Comparison of ENCODE assay signal across 13 cellular contexts in genomic region chr17:17073006-17073626, GRCh38. TPM values are rescaled to one million over a fixed set of nuclear protein-coding genes. Genes with fewer than 3 reads are reported as not detected.
DNase-seq lines count a peak whose midpoint lies in the region; ATAC-seq, FAIRE-seq and TF ChIP-seq lines count a peak whose summit lies in the region.
"Had no signal": no experiment of that assay in that cellular context is flagged by ENCODE, and none has a peak within 500 bp of the region (broad histone marks: within the 10 kb centered on the region; RNA-seq: fewer than 3 reads in every experiment).

No MANE protein-coding gene starts in this region.

- WGBS in A549 (ENCODE audit: missing lambda C conversion rate) = 90% methylated on average over 13 of the region's 14 CpGs

- H3K36me3 ChIP-seq in KOPT-K1 (ENCODE audit: insufficient read depth, low read length) = peaks cover 30% of the 10 kb centered on the region

- no peak for DNase-seq in A549 (ENCODE audit: low read depth in 1 of 2, low spot score in 1 of 2)
- no peak for DNase-seq in endothelial cell (ENCODE audit: low spot score)
- DNase-seq in nephron progenitor cell = no peak
- DNase-seq in GM19238 (ENCODE audit: insufficient read length, low spot score) = no peak
- no peak for DNase-seq in NCI-H2227 treated with DMSO at 0.1 percent for 48 hours (lab: John Stamatoyannopoulos, UW)
- no peak for DNase-seq in midbrain (lab: John Stamatoyannopoulos, UW)
- DNase-seq in 8988T = no peak
- DNase-seq: DMS 273 treated with DMSO at 0.1 percent for 48 hours; NCI-H2029; stimulated activated naive CD4-positive, alpha-beta T cell; T-helper 1 cell had no signal

- H3K4me1 Mint-ChIP-seq in endothelial cell (ENCODE audit: unreplicated experiment) (peaks cover 53% of the 10 kb centered on the region), nephron progenitor cell (peaks cover 66% of the 10 kb centered on the region)

- H3K4me1 ChIP-seq in A549 = peaks cover 89% of the 10 kb centered on the region

- CTCF ChIA-PET in A549 (lab: Yijun Ruan, JAX) = interaction anchor here (0.6 to 1.5 kb wide), 6 partner anchors 20 to 687 kb away, joined by 3 to 6 read pairs (median 3); no protein-coding TSS in a partner anchor

- H3K27ac Mint-ChIP-seq in endothelial cell (ENCODE audit: unreplicated experiment) (no peak overlapping the region), nephron progenitor cell (peak overlapping the region; percentile 38)

- peak overlapping the region; percentile 22 for H3K4me3 Mint-ChIP-seq in endothelial cell (ENCODE audit: unreplicated experiment)
- H3K4me3 Mint-ChIP-seq in nephron progenitor cell = no peak overlapping the region

- TF ChIP-seq CTCF in A549 (IDR thresholded peaks at IDR 0.05) (no peak), endothelial cell (IDR thresholded peaks at IDR 0.05; ENCODE audit: unreplicated experiment) (no peak), nephron progenitor cell (IDR thresholded peaks at IDR 0.05) (no peak)

- POLR2A ChIA-PET in A549 (lab: Yijun Ruan, JAX) = no interaction called here

- no peaks in the 10 kb centered on the region for H3K9me3 ChIP-seq in A549
- H3K9me3 ChIP-seq in KOPT-K1 (ENCODE audit: insufficient read depth, low read length, poor library complexity, severe bottlenecking) = no peaks in the 10 kb centered on the region

- no peak for FAIRE-seq in A549 (lab: Jason Lieb, UNC)
- FAIRE-seq: frontal cortex had no signal

- no peak for TF ChIP-seq EP300 in A549 (IDR thresholded peaks at IDR 0.05)

- TF ChIP-seq RAD21 in A549 (conservative IDR thresholded peaks at IDR 0.05 in 1 of 2, IDR thresholded peaks at IDR 0.05 in 1 of 2) = no peak

- H3K27me3 Mint-ChIP-seq in endothelial cell (ENCODE audit: unreplicated experiment) = peaks cover 5% of the 10 kb centered on the region
- H3K27me3 Mint-ChIP-seq in nephron progenitor cell (ENCODE audit: low read depth, poor library complexity) = no peaks in the 10 kb centered on the region

- no peak for TF ChIP-seq POLR2A in A549 (IDR thresholded peaks at IDR 0.05; ENCODE audit: low read length)

- H3K27ac ChIP-seq in A549 = peak overlapping the region; percentile 40 to 64
- H3K27ac ChIP-seq in KOPT-K1 (ENCODE audit: low read depth, low read length, poor library complexity, severe bottlenecking) = peak overlapping the region; percentile 17

- H3K36me3 Mint-ChIP-seq in endothelial cell (ENCODE audit: low read depth, unreplicated experiment) (peaks cover 14% of the 10 kb centered on the region), nephron progenitor cell (ENCODE audit: low read depth) (peaks cover 54% of the 10 kb centered on the region)

- no peak overlapping the region for H3K4me3 ChIP-seq in A549

- H3K9me3 Mint-ChIP-seq in endothelial cell (ENCODE audit: unreplicated experiment) (no peaks in the 10 kb centered on the region), nephron progenitor cell (peaks cover 29% of the 10 kb centered on the region)

- H3K4me2 ChIP-seq in A549 = peak overlapping the region; percentile 43; the same call in 2 of the 3 replicates

- ATAC-seq in A549 = peak; percentile 8 to 10; a peak in 3 of 6 replicates

TF ChIP-seq in A549, 52 proteins besides CTCF, POLR2A, EP300 and RAD21:
- TF ChIP-seq FOSB (CRISPR knock-in tag; IDR thresholded peaks at IDR 0.05) (no peak), CHD2 (IDR thresholded peaks at IDR 0.05; ENCODE audit: low read length, partially characterized antibody) (no peak), FOXS1 (CRISPR knock-in tag; IDR thresholded peaks at IDR 0.05) (no peak), ESRRA (IDR thresholded peaks at IDR 0.05; ENCODE audit: borderline replicate concordance, low read length) (no peak)

RNA-seq across cellular contexts. Expression of gene MPRIP, which starts 30.9 kb away (rescaled TPM):
- polyA plus RNA-seq in A549 (2011; rRNA removed) = 147 and 200 TPM in 2 replicates
- polyA plus RNA-seq in A549 (2012; cell fraction: cytosol; rRNA removed) = 170 and 183 TPM in 2 replicates
- 347 and 385 TPM in 2 replicates for polyA plus RNA-seq in A549 (2012; cell fraction: nucleus; rRNA removed)
- 192 to 240 TPM (median 228 TPM) in 3 replicates for polyA plus RNA-seq in A549 (2017; fragmentation: RNase III; extraction: RNeasy Plus Mini Kit Qiagen cat#74134 plus additional on column Dnase treatment)
- 215 and 250 TPM in 2 replicates for polyA minus RNA-seq in A549 (2011; rRNA and poly(A)+ RNA removed)
- total RNA-seq in endothelial cell (ENCODE audit: unreplicated experiment) = 392 TPM
